25 cellular contexts compared by ENCODE assay signal in the genomic region with DNA sequence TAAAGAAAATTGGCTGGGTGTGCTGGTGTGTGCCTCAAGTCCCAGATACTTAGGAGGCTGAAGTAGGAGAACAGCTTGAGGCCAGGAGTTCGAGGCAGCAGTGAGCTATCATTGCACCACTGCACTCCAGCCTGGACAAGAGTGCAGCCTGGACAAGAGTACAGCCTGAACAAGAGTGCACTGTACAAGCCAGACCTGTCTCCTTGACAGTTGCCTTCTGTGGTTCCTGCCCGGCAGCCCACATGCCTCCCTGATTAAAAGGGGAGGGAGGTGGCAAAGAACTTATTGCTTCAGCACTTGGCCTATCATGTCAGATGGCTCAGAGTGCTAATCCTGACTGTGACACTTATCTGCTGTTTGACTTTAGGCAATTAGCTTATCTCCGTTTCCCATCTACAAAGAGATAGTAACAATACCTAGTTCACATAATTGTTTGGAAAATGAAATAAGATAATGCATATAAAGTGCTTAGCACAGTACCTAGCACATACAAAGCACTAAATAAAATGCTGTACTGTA.
DNase-seq lines count a peak whose midpoint lies in the region; ATAC-seq, FAIRE-seq and TF ChIP-seq lines count a peak whose summit lies in the region.
"Had no signal": no experiment of that assay in that cellular context is flagged by ENCODE, and none has a peak within 500 bp of the region (broad histone marks: within the 10 kb centered on the region; RNA-seq: fewer than 3 reads in every experiment).

No MANE protein-coding gene starts in this region.

- H3K27ac ChIP-seq in left ventricle myocardium inferior (replicated peaks): no peak overlapping the region
- H3K27ac ChIP-seq in sigmoid colon: peak overlapping the region in 3 of 4 donors; percentile 19 to 62 (median 46)
- H3K27ac ChIP-seq: GM23248 had no signal

- intact Hi-C loops in Right ventricle myocardium inferior (cut with DNase I): no loop called here
- intact Hi-C loops in left ventricle myocardium inferior (cut with micrococcal nuclease): no loop called here
- intact Hi-C loops in sigmoid colon (cut with DNase I): no loop called here

- peak; percentile 62 for ATAC-seq in Right ventricle myocardium inferior
- ATAC-seq: GM12878 had no signal

- H3K9me3 ChIP-seq in left ventricle myocardium inferior (replicated peaks): no peaks in the 10 kb centered on the region
- H3K9me3 ChIP-seq in sigmoid colon: no peaks in the 10 kb centered on the region
- H3K9me3 ChIP-seq: BE2C, SK-N-SH had no signal

- FAIRE-seq in GM12891 (lab: Jason Lieb, UNC): peak; percentile 13
- FAIRE-seq: A204.1, GM12878, GM19239, RCC 7860 had no signal

- no peak for TF ChIP-seq CTCF in left ventricle myocardium inferior (IDR thresholded peaks at IDR 0.05; ENCODE audit: borderline replicate concordance)
- TF ChIP-seq CTCF in fibroblast of villous mesenchyme (IDR thresholded peaks at IDR 0.05; ENCODE audit: insufficient read depth, low read depth, low read length): no peak
- TF ChIP-seq CTCF in sigmoid colon (IDR thresholded peaks at IDR 0.05): no peak

- TF ChIP-seq POLR2A in GM12891 (IDR thresholded peaks at IDR 0.05; ENCODE audit: low read depth, low read length): no peak
- TF ChIP-seq POLR2A in sigmoid colon (IDR thresholded peaks at IDR 0.05): no peak

- no peak overlapping the region for H3K4me3 ChIP-seq in left ventricle myocardium inferior
- H3K4me3 ChIP-seq in fibroblast of villous mesenchyme (ENCODE audit: low read depth, low read length): no peak overlapping the region
- H3K4me3 ChIP-seq in sigmoid colon: no peak overlapping the region
- H3K4me3 ChIP-seq: GM12878, GM23248 had no signal

- H3K4me1 ChIP-seq in left ventricle myocardium inferior: no peaks in the 10 kb centered on the region
- H3K4me1 ChIP-seq in sigmoid colon: peaks cover 0 to 51% (median 30%) of the 10 kb centered on the region in 4 donors

- H3K36me3 ChIP-seq in left ventricle myocardium inferior (no peaks in the 10 kb centered on the region), sigmoid colon (no peaks in the 10 kb centered on the region)

- TF ChIP-seq EP300 in sigmoid colon (IDR thresholded peaks at IDR 0.05): no peak

- DNase-seq in Right ventricle myocardium inferior (ENCODE audit: missing footprints) (no peak), left ventricle myocardium inferior (no peak), GM12891 (ENCODE audit: insufficient read length, low spot score) (no peak), fibroblast of villous mesenchyme (ENCODE audit: low read depth) (peak; percentile 37), sigmoid colon (no peak), RPMI8226 (no peak), NCI-H1092 treated with DMSO at 0.1 percent for 48 hours (lab: John Stamatoyannopoulos, UW) (no peak)
- no peak for DNase-seq in activated CD8-positive, alpha-beta memory T cell treated with anti-CD3 and anti-CD28 coated beads, Interleukin-2, amount 50 U/mL, for 48 hours
- DNase-seq: BE2C; CD4-positive, CD25-positive, alpha-beta regulatory T cell; COR-L47; DMS153; GM23248; HCEC 1CT; KBM-7; NCI-H1436; NCI-H1930; NCI-H345; NCI-H524 treated with DMSO at 0.1 percent for 48 hours; SHP77 treated with DMSO at 0.1 percent for 48 hours; SK-N-SH had no signal

- H3K27me3 ChIP-seq in left ventricle myocardium inferior (ENCODE audit: low read depth) (no peaks in the 10 kb centered on the region), sigmoid colon (no peaks in the 10 kb centered on the region)
- H3K27me3 ChIP-seq: BE2C had no signal

- WGBS in sigmoid colon, 2 donors: 91 to 92% methylated on average over 3 of the region's 3 CpGs

TF ChIP-seq in GM12891, 5 proteins besides CTCF, POLR2A, EP300 and RAD21:
- TF ChIP-seq SPI1 (IDR thresholded peaks at IDR 0.05; ENCODE audit: low read depth, low read length): no peak
